19 cellular contexts compared by ENCODE assay signal in genomic region chr1:214002060-214002459, GRCh38. TPM values are rescaled to one million over a fixed set of nuclear protein-coding genes. Genes with fewer than 3 reads are reported as not detected.
DNase-seq lines count a peak whose midpoint lies in the region; ATAC-seq, FAIRE-seq and TF ChIP-seq lines count a peak whose summit lies in the region.
"Had no signal": no experiment of that assay in that cellular context is flagged by ENCODE, and none has a peak within 500 bp of the region (broad histone marks: within the 10 kb centered on the region; RNA-seq: fewer than 3 reads in every experiment).

No MANE protein-coding gene starts in this region.

- no peak overlapping the region for H3K4me3 Mint-ChIP-seq in astrocyte (ENCODE audit: unreplicated experiment)
- peak overlapping the region; percentile 36 for H3K4me3 Mint-ChIP-seq in nephron progenitor cell
- H3K4me3 Mint-ChIP-seq: B cell; IgD-negative memory B cell; naive thymus-derived CD4-positive, alpha-beta T cell had no signal

- H2AFZ ChIP-seq in astrocyte (ENCODE audit: low read depth, low read length): no peak overlapping the region

- peaks cover 9% of the 10 kb centered on the region for H3K36me3 Mint-ChIP-seq in astrocyte (ENCODE audit: low read depth, unreplicated experiment)
- H3K36me3 Mint-ChIP-seq in nephron progenitor cell (ENCODE audit: low read depth): peaks cover 58% of the 10 kb centered on the region
- H3K36me3 Mint-ChIP-seq: IgD-negative memory B cell had no signal

- peaks cover 2% of the 10 kb centered on the region for H3K27me3 ChIP-seq in astrocyte (ENCODE audit: insufficient read depth, low read length)

- peak overlapping the region; percentile 17 for H3K4me2 ChIP-seq in astrocyte (ENCODE audit: low read length)

- TF ChIP-seq CTCF in astrocyte (IDR thresholded peaks at IDR 0.05; ENCODE audit: insufficient read depth, low read depth, low read length): no peak
- no peak for TF ChIP-seq CTCF in nephron progenitor cell (IDR thresholded peaks at IDR 0.05)

- peaks cover 4% of the 10 kb centered on the region for H3K27me3 Mint-ChIP-seq in astrocyte (ENCODE audit: low read depth, unreplicated experiment)
- H3K27me3 Mint-ChIP-seq in nephron progenitor cell (ENCODE audit: low read depth, poor library complexity): peaks cover 3% of the 10 kb centered on the region
- H3K27me3 Mint-ChIP-seq: IgD-negative memory B cell had no signal

- no peak overlapping the region for H3K27ac ChIP-seq in astrocyte (ENCODE audit: low read depth, low read length)

- no peaks in the 10 kb centered on the region for H3K9me3 ChIP-seq in astrocyte (ENCODE audit: insufficient read depth, low read depth, low read length)

- no peak overlapping the region for H3K27ac Mint-ChIP-seq in astrocyte (ENCODE audit: unreplicated experiment)
- H3K27ac Mint-ChIP-seq in nephron progenitor cell: peak overlapping the region; percentile 80
- H3K27ac Mint-ChIP-seq: B cell; IgD-negative memory B cell; naive thymus-derived CD4-positive, alpha-beta T cell had no signal

- FAIRE-seq in astrocyte (lab: Jason Lieb, UNC): no peak

- H3K9me3 Mint-ChIP-seq in astrocyte (ENCODE audit: unreplicated experiment): peaks cover 5% of the 10 kb centered on the region
- peaks cover 15% of the 10 kb centered on the region for H3K9me3 Mint-ChIP-seq in nephron progenitor cell

- TF ChIP-seq POLR2A in erythroblast (IDR thresholded peaks at IDR 0.05; ENCODE audit: low read length): no peak

- H3K79me2 ChIP-seq in astrocyte (ENCODE audit: insufficient read depth, low read length): no peaks in the 10 kb centered on the region

- peak; percentile 82 for DNase-seq in NCI-H1105 (lab: John Stamatoyannopoulos, UW)
- DNase-seq in NCI-H2107 treated with DMSO at 0.1 percent for 48 hours (lab: John Stamatoyannopoulos, UW; ENCODE audit: unreplicated experiment): peak; percentile 99
- no peak for DNase-seq in astrocyte (ENCODE audit: low read depth)
- no peak for DNase-seq in nephron progenitor cell
- DNase-seq in erythroblast (lab: John Stamatoyannopoulos, UW): no peak
- no peak for DNase-seq in SKM-1 (lab: John Stamatoyannopoulos, UW; ENCODE audit: unreplicated experiment)
- DNase-seq: activated CD8-positive, alpha-beta memory T cell treated with anti-CD3 and anti-CD28 coated beads for 24 hours; activated effector memory CD4-positive, alpha-beta T cell treated with Interleukin-2 at 50 U/mL for 16 hours; aorta; cortex of kidney; EL; naive thymus-derived CD4-positive, alpha-beta T cell; NCI-H1048 had no signal

- peaks cover 8% of the 10 kb centered on the region for H3K4me1 ChIP-seq in astrocyte (ENCODE audit: insufficient read depth, low read length)

- no peaks in the 10 kb centered on the region for H4K20me1 ChIP-seq in astrocyte (ENCODE audit: insufficient read depth, low read length)

- H3K4me3 ChIP-seq in astrocyte (ENCODE audit: insufficient read depth, low read depth, low read length): no peak overlapping the region

- H3K9ac ChIP-seq in astrocyte (ENCODE audit: low read length): no peak overlapping the region

- H3K36me3 ChIP-seq in astrocyte (ENCODE audit: insufficient read depth, low read length): no peaks in the 10 kb centered on the region

- H3K4me1 Mint-ChIP-seq in astrocyte (ENCODE audit: low read depth, unreplicated experiment): peaks cover 3% of the 10 kb centered on the region
- H3K4me1 Mint-ChIP-seq in nephron progenitor cell: peaks cover 91% of the 10 kb centered on the region
- H3K4me1 Mint-ChIP-seq: B cell, IgD-negative memory B cell had no signal

- ATAC-seq in GM21737 (IDR thresholded peaks at IDR 0.05; ENCODE audit: unreplicated experiment): no peak
- ATAC-seq in HG03378 (IDR thresholded peaks at IDR 0.05; ENCODE audit: unreplicated experiment): no peak
- ATAC-seq: esophagus mucosa; HCT116; naive thymus-derived CD4-positive, alpha-beta T cell had no signal

RNA-seq across cellular contexts. Expression of gene PROX1, which starts 14.3 kb away (rescaled TPM):
- 1.9 and 4.8 TPM in 2 replicates for total RNA-seq in astrocyte
- total RNA-seq: naive thymus-derived CD4-positive, alpha-beta T cell had no signal

Comparison
In these comparisons a context has a peak if more than half of its experiments do, and no peak if none do; other contexts are left out.
1. DNase-seq: peak in NCI-H1105 (single experiment) and NCI-H2107 treated with DMSO at 0.1 percent for 48 hours (single experiment); none in astrocyte (single experiment), nephron progenitor cell (single experiment), erythroblast (0 of 2) and SKM-1 (single experiment).